11 cellular contexts compared by ENCODE assay signal in the genomic region with DNA sequence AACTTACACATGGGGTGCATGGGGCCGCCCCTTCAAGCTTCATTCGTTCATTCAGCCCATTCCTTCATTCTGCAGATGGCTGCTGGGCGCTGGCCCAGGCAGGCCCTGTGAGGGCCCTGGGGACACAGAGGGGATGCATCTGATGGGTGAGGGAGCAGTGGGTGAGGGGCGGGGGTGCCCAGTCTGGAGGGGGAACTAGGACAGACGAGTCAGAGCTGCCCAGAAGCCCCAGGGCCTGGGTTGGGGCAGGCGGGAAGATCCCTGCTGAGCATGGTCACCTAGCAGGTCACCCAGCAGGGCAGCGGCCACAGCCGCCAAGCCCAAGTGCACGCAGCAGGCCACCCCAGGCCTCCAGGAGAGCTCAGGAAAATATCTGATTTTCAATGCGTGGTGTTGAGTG. TPM values are rescaled to one million over a fixed set of nuclear protein-coding genes. Genes with fewer than 3 reads are reported as not detected.
DNase-seq lines count a peak whose midpoint lies in the region; ATAC-seq, FAIRE-seq and TF ChIP-seq lines count a peak whose summit lies in the region.
"Had no signal": no experiment of that assay in that cellular context is flagged by ENCODE, and none has a peak within 500 bp of the region (broad histone marks: within the 10 kb centered on the region; RNA-seq: fewer than 3 reads in every experiment).

No MANE protein-coding gene starts in this region.

- TF ChIP-seq POLR2A in esophagus muscularis mucosa (IDR thresholded peaks at IDR 0.05; ENCODE audit: low read depth) (no peak), upper lobe of left lung (IDR thresholded peaks at IDR 0.05) (no peak)

- TF ChIP-seq CTCF in esophagus muscularis mucosa (IDR thresholded peaks at IDR 0.05) = no peak
- no peak for TF ChIP-seq CTCF in upper lobe of left lung (IDR thresholded peaks at IDR 0.05)
- no peak for TF ChIP-seq CTCF in D721Med (IDR thresholded peaks at IDR 0.05; ENCODE audit: insufficient read depth, missing control alignments)

- 54% methylated on average over 3 of the region's 10 CpGs for WGBS in esophagus muscularis mucosa
- 74 to 81% methylated on average over 7 to 9 of the region's 10 CpGs for whole genome bisulfite sequencing in upper lobe of left lung, 2 donors

- TF ChIP-seq EP300 in esophagus muscularis mucosa (IDR thresholded peaks at IDR 0.05) (no peak), upper lobe of left lung (IDR thresholded peaks at IDR 0.05) (no peak)

- no peak overlapping the region for H3K9ac ChIP-seq in muscle layer of colon (ENCODE audit: low read length)

- no peak for ATAC-seq in upper lobe of left lung (ENCODE audit: low FRiP score in 2 of 2)

- FAIRE-seq in D721Med (lab: Jason Lieb, UNC) = no peak

- H3K4me3 ChIP-seq in esophagus muscularis mucosa (peak overlapping the region in 2 of 4 donors; percentile 4 to 34), muscle layer of colon (ENCODE audit: low read depth in 1 of 2, low read length in 2 of 2) (no peak overlapping the region), upper lobe of left lung (no peak overlapping the region)
- H3K4me3 ChIP-seq: body of pancreas had no signal

- intact Hi-C loops in esophagus muscularis mucosa (cut with DNase I) = no loop called here

- H3K36me3 ChIP-seq in esophagus muscularis mucosa = no peaks in the 10 kb centered on the region
- no peaks in the 10 kb centered on the region for H3K36me3 ChIP-seq in muscle layer of colon (ENCODE audit: insufficient read depth, low read length)
- no peaks in the 10 kb centered on the region for H3K36me3 ChIP-seq in upper lobe of left lung

- H3K9me3 ChIP-seq in esophagus muscularis mucosa (no peaks in the 10 kb centered on the region), muscle layer of colon (ENCODE audit: low read length) (no peaks in the 10 kb centered on the region), upper lobe of left lung (no peaks in the 10 kb centered on the region)
- H3K9me3 ChIP-seq: body of pancreas had no signal

- DNase-seq in DMS53 (lab: John Stamatoyannopoulos, UW) (peak; percentile 28), DMS53 treated with DMSO at 0.1 percent for 48 hours (lab: John Stamatoyannopoulos, UW; ENCODE audit: unreplicated experiment) (no peak), esophagus muscularis mucosa (ENCODE audit: extremely low spot score) (no peak), upper lobe of left lung (peak in 1 of 2 donors; percentile 75), NCI-H2029 treated with DMSO at 0.1 percent for 48 hours (lab: John Stamatoyannopoulos, UW) (no peak), D721Med (ENCODE audit: insufficient read length, low spot score) (no peak), ecto neural progenitor cell (ENCODE audit: low spot score) (no peak)
- DNase-seq: NCI-H187 treated with DMSO at 0.1 percent for 48 hours had no signal

- H3K27ac ChIP-seq in esophagus muscularis mucosa (replicated peaks in 1 of 4) (peak overlapping the region; percentile 93 to 97 (median 94)), muscle layer of colon (ENCODE audit: low read depth, low read length) (peak overlapping the region; percentile 59), upper lobe of left lung (peak overlapping the region; percentile 84 to 91 (median 88))
- H3K27ac ChIP-seq: 22Rv1, body of pancreas had no signal

- no peaks in the 10 kb centered on the region for H3K27me3 ChIP-seq in esophagus muscularis mucosa
- no peaks in the 10 kb centered on the region for H3K27me3 ChIP-seq in muscle layer of colon (ENCODE audit: control insufficient read depth in 1 of 2, insufficient read depth in 2 of 2, low read length in 2 of 2)
- H3K27me3 ChIP-seq in upper lobe of left lung = no peaks in the 10 kb centered on the region
- H3K27me3 ChIP-seq: body of pancreas had no signal

- H3K4me1 ChIP-seq in esophagus muscularis mucosa = peaks cover 74 to 100% (median 98%) of the 10 kb centered on the region in 4 donors
- H3K4me1 ChIP-seq in muscle layer of colon (ENCODE audit: insufficient read depth, low read length) = peaks cover 86% of the 10 kb centered on the region
- H3K4me1 ChIP-seq in upper lobe of left lung = peaks cover 49 to 71% (median 54%) of the 10 kb centered on the region in 4 donors

RNA-seq across cellular contexts. Expression of gene TRMT61A, which starts 14.1 kb away (rescaled TPM):
- total RNA-seq in esophagus muscularis mucosa (10 to 100 TPM; 28.7 to 50.0 (median 35.2) TPM), upper lobe of left lung (10 to 100 TPM in 5 of 6 donors, 1 to 10 TPM in 1; 6.7 to 25.1 (median 15.0) TPM)

RNA-seq across cellular contexts. Expression of gene BAG5, which starts 19.3 kb away (rescaled TPM):
- total RNA-seq in esophagus muscularis mucosa (10 to 100 TPM; 27.4 to 34.7 (median 28.3) TPM), upper lobe of left lung (10 to 100 TPM; 12.6 to 36.9 (median 27.1) TPM)

RNA-seq across cellular contexts. Expression of gene COA8, which starts 19.6 kb away (rescaled TPM):
- 10 to 100 TPM; 26.8 to 46.1 (median 37.6) TPM for total RNA-seq in esophagus muscularis mucosa
- total RNA-seq in upper lobe of left lung = 10 to 100 TPM; 12.6 to 38.3 (median 28.6) TPM

RNA-seq across cellular contexts. Expression of gene CKB, which starts 20.5 kb away (rescaled TPM):
- 1,000 to 10,000 TPM in 3 of 4 donors, 100 to 1,000 TPM in 1; 917 to 1,843 (median 1,284) TPM for total RNA-seq in esophagus muscularis mucosa
- total RNA-seq in upper lobe of left lung = 100 to 1,000 TPM; 168 to 303 (median 231) TPM
